9 cellular contexts compared by ENCODE assay signal in the genomic region with DNA sequence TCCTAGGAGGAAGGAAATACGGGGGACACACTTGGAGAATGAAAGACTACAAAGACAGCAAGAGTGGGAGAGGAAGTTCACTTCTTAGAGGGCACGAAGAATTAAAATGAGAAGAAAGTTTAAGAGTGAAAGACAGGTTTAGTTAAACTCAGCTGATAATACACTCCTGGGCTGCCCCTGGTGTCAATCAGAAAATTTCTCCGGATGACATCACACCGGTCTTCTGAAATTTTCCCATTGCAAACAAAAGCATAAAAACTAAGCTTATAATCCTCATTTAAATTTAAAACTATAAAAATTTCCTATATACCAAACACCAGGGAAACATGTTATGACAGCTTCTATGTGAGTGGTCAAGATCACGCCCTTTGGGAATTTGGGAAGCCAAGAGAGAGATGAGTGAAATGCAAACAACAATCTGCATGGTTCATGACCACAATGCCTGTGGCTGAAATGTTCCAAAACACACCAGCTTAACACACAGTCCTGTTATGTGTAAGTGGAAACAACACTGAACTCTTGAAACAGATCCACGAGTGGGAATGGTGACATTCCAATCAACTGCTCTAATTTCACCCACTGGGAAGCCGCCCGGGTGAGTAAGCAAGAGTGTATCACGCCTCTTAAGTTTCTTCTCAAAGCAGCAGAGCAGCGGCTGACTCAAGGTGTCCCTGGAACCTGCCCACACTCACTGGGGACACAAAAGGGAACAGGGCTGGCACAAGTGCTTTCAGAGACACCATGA. TPM values are rescaled to one million over a fixed set of nuclear protein-coding genes. Genes with fewer than 3 reads are reported as not detected.
DNase-seq lines count a peak whose midpoint lies in the region; ATAC-seq and TF ChIP-seq lines count a peak whose summit lies in the region.
"Had no signal": no experiment of that assay in that cellular context is flagged by ENCODE, and none has a peak within 500 bp of the region (broad histone marks: within the 10 kb centered on the region; RNA-seq: fewer than 3 reads in every experiment).

No MANE protein-coding gene starts in this region.

- peak overlapping the region; percentile 99 for H3K27ac Mint-ChIP-seq in Calu3 (ENCODE audit: unreplicated experiment)
- peak overlapping the region; percentile 94 for H3K27ac Mint-ChIP-seq in T-helper 17 cell

- H3K4me3 ChIP-seq in sigmoid colon, result no peak overlapping the region

- TF ChIP-seq CTCF in Calu3 (IDR thresholded peaks at IDR 0.05; ENCODE audit: unreplicated experiment), result no peak
- TF ChIP-seq CTCF in sigmoid colon (IDR thresholded peaks at IDR 0.05), result no peak

- intact Hi-C loops in Calu3 (cut with micrococcal nuclease; ENCODE audit: unreplicated experiment), result loop anchor here (5.0 kb wide), 1 partner anchor 39 kb away; no protein-coding TSS in a partner anchor
- intact Hi-C loops in sigmoid colon (cut with DNase I), result loop anchor here (2.0 kb wide), 1 partner anchor 17 kb away; no protein-coding TSS in a partner anchor
- intact Hi-C loops in sciatic nerve (cut with DNase I), result no loop called here

- 53 to 79% methylated on average over 10 of the region's 10 CpGs for WGBS in sigmoid colon, 2 donors

- CTCF ChIA-PET in Calu3 (lab: Charles Lee), result no interaction called here

- H3K27me3 Mint-ChIP-seq in Calu3 (ENCODE audit: unreplicated experiment) (no peaks in the 10 kb centered on the region), T-helper 17 cell (no peaks in the 10 kb centered on the region)

- DNase-seq in Calu3, result no peak
- no peak for DNase-seq in T-helper 17 cell
- DNase-seq in epithelial cell of prostate (ENCODE audit: low read depth, low spot score), result no peak
- DNase-seq in sigmoid colon, result peak; percentile 77
- no peak for DNase-seq in DMS 273 (lab: John Stamatoyannopoulos, UW; ENCODE audit: unreplicated experiment)
- no peak for DNase-seq in sciatic nerve (ENCODE audit: low spot score)
- no peak for DNase-seq in GM19240 (ENCODE audit: insufficient read length, low spot score)
- no peak for DNase-seq in glomerular visceral epithelial cell (ENCODE audit: extremely low spot score)
- DNase-seq: SHP77 had no signal

- H3K9me3 ChIP-seq in T-helper 17 cell (ENCODE audit: control insufficient read depth, low read length, poor library complexity, severe bottlenecking) (no peaks in the 10 kb centered on the region), sigmoid colon (no peaks in the 10 kb centered on the region)

- no TSS peak for BruUV-seq in Calu3 (replicated peaks; lab: Mats Ljungman, UMichigan)

- no peak overlapping the region for H3K4me3 Mint-ChIP-seq in Calu3 (ENCODE audit: low read depth, unreplicated experiment)
- H3K4me3 Mint-ChIP-seq in T-helper 17 cell, result peak overlapping the region; percentile 87

- H3K4me1 Mint-ChIP-seq in Calu3 (ENCODE audit: low read depth, unreplicated experiment) (peaks cover 78% of the 10 kb centered on the region), T-helper 17 cell (peaks cover 69% of the 10 kb centered on the region)

- no peaks in the 10 kb centered on the region for H3K9me3 Mint-ChIP-seq in Calu3 (ENCODE audit: low read depth, unreplicated experiment)

- ATAC-seq in T-helper 17 cell, result no peak
- ATAC-seq in sciatic nerve, result no peak

- no peaks in the 10 kb centered on the region for H3K27me3 ChIP-seq in sigmoid colon

- H3K36me3 Mint-ChIP-seq in Calu3 (ENCODE audit: insufficient read depth, unreplicated experiment) (peaks cover 16% of the 10 kb centered on the region), T-helper 17 cell (ENCODE audit: low read depth) (no peaks in the 10 kb centered on the region)

- no peak for TF ChIP-seq POLR2A in sigmoid colon (IDR thresholded peaks at IDR 0.05)

- no peak for TF ChIP-seq EP300 in sigmoid colon (IDR thresholded peaks at IDR 0.05)

- no peaks in the 10 kb centered on the region for H3K36me3 ChIP-seq in sigmoid colon

- peaks cover 0 to 100% (median 100%) of the 10 kb centered on the region in 4 donors for H3K4me1 ChIP-seq in sigmoid colon

- H3K27ac ChIP-seq in epithelial cell of prostate, result peak overlapping the region; percentile 94
- peak overlapping the region; percentile 47 to 78 (median 76) for H3K27ac ChIP-seq in sigmoid colon

RNA-seq across cellular contexts. Expression of a gene that starts 49.0 kb away (rescaled TPM):
- total RNA-seq in Calu3 (2022) (92.2 and 93.9 TPM in 2 replicates), T-helper 17 cell (100 to 1,000 TPM; 120 to 123 TPM), sigmoid colon (10 to 100 TPM; 15.0 to 43.8 (median 21.4) TPM), sciatic nerve (110 TPM)
- polyA plus RNA-seq in sigmoid colon, result 10 to 100 TPM in 2 of 3 donors, 1 to 10 TPM in 1; 9.0 to 42.1 (median 13.6) TPM

RNA-seq across cellular contexts. Expression of a gene that starts 51.1 kb away (rescaled TPM):
- total RNA-seq in Calu3 (2022) (0.86 and 1.0 TPM in 2 replicates), T-helper 17 cell (not detected), sigmoid colon (not detected), sciatic nerve (0.45 TPM)
- polyA plus RNA-seq in sigmoid colon, result under 1 TPM in 2 of 3 donors, not detected in 1; 0.46 to 0.73 TPM
